Comparison of ENCODE assay signal across 8 cellular contexts in the genomic region with DNA sequence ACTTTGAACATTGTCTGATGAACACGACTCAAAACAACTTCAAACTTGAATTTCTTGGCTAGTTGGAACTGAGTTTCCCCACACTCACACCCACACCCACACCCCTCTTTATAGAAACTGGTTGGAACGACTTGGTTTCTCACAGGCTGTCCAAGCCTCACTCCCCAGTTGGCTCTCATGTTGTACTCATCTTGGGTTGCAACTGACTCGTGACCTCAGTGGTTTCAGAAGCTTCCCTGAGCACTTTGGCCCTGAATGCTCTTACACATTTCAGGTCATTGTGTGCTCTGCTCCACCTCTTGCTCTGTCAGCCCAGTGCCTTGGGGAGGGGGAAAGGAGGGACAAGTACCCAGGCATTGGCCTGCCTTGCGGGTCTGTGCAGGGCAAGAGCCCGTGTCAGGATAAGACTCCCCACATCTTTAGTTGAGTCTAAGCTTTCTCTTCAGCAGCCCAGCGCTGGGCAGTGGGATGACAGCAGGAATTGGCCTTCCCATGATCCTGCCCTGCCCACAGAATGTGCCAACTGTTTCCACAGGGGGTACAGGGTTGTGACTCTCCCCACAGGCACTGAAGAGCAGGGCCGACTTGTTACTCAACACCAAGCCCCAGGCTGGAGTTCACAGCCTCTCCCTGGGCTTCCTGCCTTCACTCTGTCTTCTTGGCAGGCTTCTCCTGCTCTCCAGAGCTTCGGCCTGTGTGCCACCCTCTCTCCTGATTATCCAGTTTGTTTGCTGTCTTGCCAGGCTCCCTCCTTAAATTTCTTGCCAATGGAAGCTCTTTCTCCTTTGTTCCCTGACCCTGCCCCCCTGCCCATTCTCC.
DNase-seq lines count a peak whose midpoint lies in the region; ATAC-seq and TF ChIP-seq lines count a peak whose summit lies in the region.

No MANE protein-coding gene starts in this region.

- H3K4me2 ChIP-seq in Karpas-422 (ENCODE audit: low read depth, low read length, poor library complexity, severe bottlenecking), result no peak overlapping the region

- H3K79me2 ChIP-seq in Karpas-422 (ENCODE audit: low read length), result no peaks in the 10 kb centered on the region

- H3K27me3 ChIP-seq in thymus (ENCODE audit: control insufficient read depth, insufficient read depth), result no peaks in the 10 kb centered on the region
- H3K27me3 ChIP-seq in Karpas-422 (ENCODE audit: low read length), result no peaks in the 10 kb centered on the region
- H3K27me3 ChIP-seq in H7 (ENCODE audit: control insufficient read depth, insufficient read depth, low read length), result no peaks in the 10 kb centered on the region

- H3K4me1 Mint-ChIP-seq in activated naive CD8-positive, alpha-beta T cell treated with anti-CD3 and anti-CD28 coated beads, Interleukin-2, amount 50 U/mL, for 24 hours, result peaks cover 9% of the 10 kb centered on the region

- CTCF ChIA-PET in HEK293 (lab: Yijun Ruan, JAX), result no interaction called here

- no peaks in the 10 kb centered on the region for H4K20me1 ChIP-seq in Karpas-422 (ENCODE audit: insufficient read depth, low read depth, low read length)

- H3K27ac Mint-ChIP-seq in activated naive CD8-positive, alpha-beta T cell treated with anti-CD3 and anti-CD28 coated beads, Interleukin-2, amount 50 U/mL, for 24 hours, result peak overlapping the region; percentile 58

- peaks cover 2% of the 10 kb centered on the region for H3K27me3 Mint-ChIP-seq in activated naive CD8-positive, alpha-beta T cell treated with anti-CD3 and anti-CD28 coated beads, Interleukin-2, amount 50 U/mL, for 24 hours

- peak; percentile 89 for DNase-seq in EH (ENCODE audit: low read depth)
- DNase-seq in activated naive CD8-positive, alpha-beta T cell treated with anti-CD3 and anti-CD28 coated beads, Interleukin-2, amount 50 U/mL, for 24 hours, result peak; percentile 19
- peak; percentile 72 for DNase-seq in iris pigment epithelial cell (ENCODE audit: low read depth)
- no peak for DNase-seq in Karpas-422
- no peak for DNase-seq in H7
- DNase-seq in A172 (ENCODE audit: low spot score), result no peak

- no peak overlapping the region for H3K4me3 Mint-ChIP-seq in activated naive CD8-positive, alpha-beta T cell treated with anti-CD3 and anti-CD28 coated beads, Interleukin-2, amount 50 U/mL, for 24 hours

- POLR2A ChIA-PET in HEK293 (lab: Yijun Ruan, JAX), result no interaction called here

- WGBS in thymus, result 80% methylated on average over 8 of the region's 8 CpGs

- H3K27ac ChIP-seq in HEK293 (ENCODE audit: extremely low read depth, low read depth, low read length), result no peak overlapping the region
- H3K27ac ChIP-seq in thymus (ENCODE audit: low read depth), result peak overlapping the region; percentile 19
- H3K27ac ChIP-seq in Karpas-422 (ENCODE audit: low read length), result no peak overlapping the region

- H3K9ac ChIP-seq in Karpas-422 (ENCODE audit: low read length), result no peak overlapping the region

- no peaks in the 10 kb centered on the region for H3K9me3 Mint-ChIP-seq in activated naive CD8-positive, alpha-beta T cell treated with anti-CD3 and anti-CD28 coated beads, Interleukin-2, amount 50 U/mL, for 24 hours

- peak; percentile 91 for ATAC-seq in activated naive CD8-positive, alpha-beta T cell treated with anti-CD3 and anti-CD28 coated beads, Interleukin-2, amount 50 U/mL, for 24 hours

- H3K9me2 ChIP-seq in Karpas-422 (replicated peaks; ENCODE audit: insufficient read depth, low read length), result no peaks in the 10 kb centered on the region

- no peaks in the 10 kb centered on the region for H3K36me3 Mint-ChIP-seq in activated naive CD8-positive, alpha-beta T cell treated with anti-CD3 and anti-CD28 coated beads, Interleukin-2, amount 50 U/mL, for 24 hours (ENCODE audit: low read depth)

- H3K4me3 ChIP-seq in HEK293 (ENCODE audit: low read depth, low read length), result no peak overlapping the region
- H3K4me3 ChIP-seq in thymus (ENCODE audit: low read length), result no peak overlapping the region
- H3K4me3 ChIP-seq in Karpas-422 (ENCODE audit: low read length), result no peak overlapping the region
- no peak overlapping the region for H3K4me3 ChIP-seq in H7 (ENCODE audit: insufficient read depth, low read depth, low read length)

- H3K4me1 ChIP-seq in HEK293 (ENCODE audit: control insufficient read depth, insufficient read depth, low read length) (no peaks in the 10 kb centered on the region), thymus (ENCODE audit: control insufficient read depth, insufficient read depth, low read length) (no peaks in the 10 kb centered on the region), Karpas-422 (ENCODE audit: low read length) (no peaks in the 10 kb centered on the region)

- H3K9me3 ChIP-seq in HEK293 (ENCODE audit: control insufficient read depth, insufficient read depth, low read depth, low read length) (no peaks in the 10 kb centered on the region), thymus (ENCODE audit: control insufficient read depth) (no peaks in the 10 kb centered on the region), Karpas-422 (ENCODE audit: low read length) (no peaks in the 10 kb centered on the region)

- no peak overlapping the region for H2AFZ ChIP-seq in Karpas-422 (ENCODE audit: low read length)

- TF ChIP-seq CTCF in HEK293 (tag by site-specific recombination; IDR thresholded peaks at IDR 0.05), result no peak

- H3K36me3 ChIP-seq in HEK293 (ENCODE audit: control insufficient read depth in 2 of 2, insufficient read depth in 1 of 2, low read length in 2 of 2) (no peaks in the 10 kb centered on the region), thymus (ENCODE audit: control insufficient read depth, insufficient read depth) (no peaks in the 10 kb centered on the region), Karpas-422 (ENCODE audit: insufficient read depth, low read length) (peaks cover 21% of the 10 kb centered on the region; the same call in 1 of the 2 replicates), H7 (replicated peaks; ENCODE audit: control insufficient read depth, insufficient read depth, low read length) (no peaks in the 10 kb centered on the region)

TF ChIP-seq in HEK293, 187 proteins besides CTCF, POLR2A, EP300 and RAD21:
- TF ChIP-seq YY2 (tag by site-specific recombination; IDR thresholded peaks at IDR 0.05), result no peak
- TF ChIP-seq, protein P1, sequence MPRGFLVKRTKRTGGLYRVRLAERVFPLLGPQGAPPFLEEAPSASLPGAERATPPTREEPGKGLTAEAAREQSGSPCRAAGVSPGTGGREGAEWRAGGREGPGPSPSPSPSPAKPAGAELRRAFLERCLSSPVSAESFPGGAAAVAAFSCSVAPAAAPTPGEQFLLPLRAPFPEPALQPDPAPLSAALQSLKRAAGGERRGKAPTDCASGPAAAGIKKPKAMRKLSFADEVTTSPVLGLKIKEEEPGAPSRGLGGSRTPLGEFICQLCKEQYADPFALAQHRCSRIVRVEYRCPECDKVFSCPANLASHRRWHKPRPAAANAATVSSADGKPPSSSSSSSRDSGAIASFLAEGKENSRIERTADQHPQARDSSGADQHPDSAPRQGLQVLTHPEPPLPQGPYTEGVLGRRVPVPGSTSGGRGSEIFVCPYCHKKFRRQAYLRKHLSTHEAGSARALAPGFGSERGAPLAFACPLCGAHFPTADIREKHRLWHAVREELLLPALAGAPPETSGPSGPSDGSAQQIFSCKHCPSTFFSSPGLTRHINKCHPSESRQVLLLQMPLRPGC (tag by site-specific recombination; IDR thresholded peaks at IDR 0.05), result no peak
- TF ChIP-seq, protein P2, sequence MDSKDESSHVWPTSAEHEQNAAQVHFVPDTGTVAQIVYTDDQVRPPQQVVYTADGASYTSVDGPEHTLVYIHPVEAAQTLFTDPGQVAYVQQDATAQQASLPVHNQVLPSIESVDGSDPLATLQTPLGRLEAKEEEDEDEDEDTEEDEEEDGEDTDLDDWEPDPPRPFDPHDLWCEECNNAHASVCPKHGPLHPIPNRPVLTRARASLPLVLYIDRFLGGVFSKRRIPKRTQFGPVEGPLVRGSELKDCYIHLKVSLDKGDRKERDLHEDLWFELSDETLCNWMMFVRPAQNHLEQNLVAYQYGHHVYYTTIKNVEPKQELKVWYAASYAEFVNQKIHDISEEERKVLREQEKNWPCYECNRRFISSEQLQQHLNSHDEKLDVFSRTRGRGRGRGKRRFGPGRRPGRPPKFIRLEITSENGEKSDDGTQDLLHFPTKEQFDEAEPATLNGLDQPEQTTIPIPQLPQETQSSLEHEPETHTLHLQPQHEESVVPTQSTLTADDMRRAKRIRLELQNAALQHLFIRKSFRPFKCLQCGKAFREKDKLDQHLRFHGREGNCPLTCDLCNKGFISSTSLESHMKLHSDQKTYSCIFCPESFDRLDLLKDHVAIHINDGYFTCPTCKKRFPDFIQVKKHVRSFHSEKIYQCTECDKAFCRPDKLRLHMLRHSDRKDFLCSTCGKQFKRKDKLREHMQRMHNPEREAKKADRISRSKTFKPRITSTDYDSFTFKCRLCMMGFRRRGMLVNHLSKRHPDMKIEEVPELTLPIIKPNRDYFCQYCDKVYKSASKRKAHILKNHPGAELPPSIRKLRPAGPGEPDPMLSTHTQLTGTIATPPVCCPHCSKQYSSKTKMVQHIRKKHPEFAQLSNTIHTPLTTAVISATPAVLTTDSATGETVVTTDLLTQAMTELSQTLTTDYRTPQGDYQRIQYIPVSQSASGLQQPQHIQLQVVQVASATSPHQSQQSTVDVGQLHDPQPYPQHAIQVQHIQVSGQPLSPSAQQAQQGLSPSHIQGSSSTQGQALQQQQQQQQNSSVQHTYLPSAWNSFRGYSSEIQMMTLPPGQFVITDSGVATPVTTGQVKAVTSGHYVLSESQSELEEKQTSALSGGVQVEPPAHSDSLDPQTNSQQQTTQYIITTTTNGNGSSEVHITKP (tag by site-specific recombination; IDR thresholded peaks at IDR 0.05), result 0 out of 2 replicates have a peak, but pooled peaks have one; percentile 13

Comparison
In these comparisons a context has a peak if more than half of its experiments do, and no peak if none do; other contexts are left out.
1. DNase-seq: peak in EH (single experiment), activated naive CD8-positive, alpha-beta T cell treated with anti-CD3 and anti-CD28 coated beads, Interleukin-2, amount 50 U/mL, for 24 hours (single experiment) and iris pigment epithelial cell (single experiment); none in Karpas-422 (single experiment), H7 (single experiment) and A172 (single experiment).